ENCODE assay signal across 9 cellular contexts in the genomic region with DNA sequence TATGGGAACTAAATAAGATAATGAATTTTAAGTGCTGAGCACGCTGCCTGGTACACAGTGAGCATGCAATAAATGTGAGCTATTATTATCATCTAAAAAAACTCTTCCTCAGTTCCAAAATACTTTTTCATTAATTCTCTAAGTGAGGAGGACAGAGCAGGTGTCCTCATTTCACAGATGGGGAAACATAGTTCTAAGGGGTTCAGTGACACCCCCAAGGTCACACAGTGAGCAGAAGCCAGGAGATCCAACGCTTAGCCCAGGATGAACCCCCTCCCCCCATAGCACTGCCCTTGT. TPM values are rescaled to one million over a fixed set of nuclear protein-coding genes. Genes with fewer than 3 reads are reported as not detected.
DNase-seq lines count a peak whose midpoint lies in the region; ATAC-seq and TF ChIP-seq lines count a peak whose summit lies in the region.
"Had no signal": no experiment of that assay in that cellular context is flagged by ENCODE, and none has a peak within 500 bp of the region (broad histone marks: within the 10 kb centered on the region; RNA-seq: fewer than 3 reads in every experiment).

No MANE protein-coding gene starts in this region.

- peak overlapping the region; percentile 90 for H3K27ac ChIP-seq in HL-60 (replicated peaks)

- peak overlapping the region; percentile 95 to 99 (median 98) for H3K27ac Mint-ChIP-seq in CD14-positive monocyte
- H3K27ac Mint-ChIP-seq in activated T-helper 1 cell treated with anti-CD3 and anti-CD28 coated beads, Interleukin-12 subunit alpha, Interleukin-12 subunit beta, Interleukin-2, Interleukin-4 antibody, amounts not matched to agents 30 ng/mL and 10 ng/mL and 1 ng/mL, durations not matched to agents 14 hours and 24 hours and 36 hours = peak overlapping the region; percentile 46
- H3K27ac Mint-ChIP-seq in natural killer cell treated with Interleukin-12 subunit alpha and Interleukin-12 subunit beta and Interleukin-15 and Interleukin-18, amount 100 ng/mL, for 72 hours = peak overlapping the region; percentile 21 to 26

- H3K36me3 Mint-ChIP-seq in CD14-positive monocyte = peaks cover 0 to under 1% of the 10 kb centered on the region in 2 donors
- no peaks in the 10 kb centered on the region for H3K36me3 Mint-ChIP-seq in activated T-helper 1 cell treated with anti-CD3 and anti-CD28 coated beads, Interleukin-12 subunit alpha, Interleukin-12 subunit beta, Interleukin-2, Interleukin-4 antibody, amounts not matched to agents 30 ng/mL and 10 ng/mL and 1 ng/mL, durations not matched to agents 14 hours and 24 hours and 36 hours (ENCODE audit: low read depth)
- no peaks in the 10 kb centered on the region for H3K36me3 Mint-ChIP-seq in natural killer cell treated with Interleukin-12 subunit alpha and Interleukin-12 subunit beta and Interleukin-15 and Interleukin-18, amount 100 ng/mL, for 72 hours

- DNase-seq in CD14-positive monocyte (ENCODE audit: low spot score) (no peak), HL-60 (ENCODE audit: low read depth in 1 of 2, low spot score in 1 of 2) (no peak), amygdala (lab: John Stamatoyannopoulos, UW) (no peak), NK-92 (lab: John Stamatoyannopoulos, UW; ENCODE audit: unreplicated experiment) (no peak)
- DNase-seq in activated T-helper 1 cell treated with anti-CD3 and anti-CD28 coated beads, Interleukin-12 subunit alpha, Interleukin-12 subunit beta, Interleukin-2, Interleukin-4 antibody, amounts not matched to agents 30 ng/mL and 10 ng/mL and 1 ng/mL, durations not matched to agents 14 hours and 24 hours and 36 hours (ENCODE audit: low spot score) = no peak
- DNase-seq in natural killer cell treated with Interleukin-12 subunit alpha and Interleukin-12 subunit beta and Interleukin-15 and Interleukin-18, amount 100 ng/mL, for 72 hours (ENCODE audit: low spot score) = no peak
- DNase-seq: left ventricle myocardium inferior had no signal

- H3K27me3 Mint-ChIP-seq in CD14-positive monocyte (ENCODE audit: low read depth in 3 of 3) = no peaks in the 10 kb centered on the region
- no peaks in the 10 kb centered on the region for H3K27me3 Mint-ChIP-seq in activated T-helper 1 cell treated with anti-CD3 and anti-CD28 coated beads, Interleukin-12 subunit alpha, Interleukin-12 subunit beta, Interleukin-2, Interleukin-4 antibody, amounts not matched to agents 30 ng/mL and 10 ng/mL and 1 ng/mL, durations not matched to agents 14 hours and 24 hours and 36 hours (ENCODE audit: insufficient read depth)
- no peaks in the 10 kb centered on the region for H3K27me3 Mint-ChIP-seq in natural killer cell treated with Interleukin-12 subunit alpha and Interleukin-12 subunit beta and Interleukin-15 and Interleukin-18, amount 100 ng/mL, for 72 hours

- no peak for TF ChIP-seq CTCF in CD14-positive monocyte (IDR thresholded peaks at IDR 0.05)
- no peak for TF ChIP-seq CTCF in HL-60 (IDR thresholded peaks at IDR 0.05; ENCODE audit: insufficient read depth, low read length)

- H3K4me1 Mint-ChIP-seq in CD14-positive monocyte = peaks cover 67% of the 10 kb centered on the region
- peaks cover 16% of the 10 kb centered on the region for H3K4me1 Mint-ChIP-seq in activated T-helper 1 cell treated with anti-CD3 and anti-CD28 coated beads, Interleukin-12 subunit alpha, Interleukin-12 subunit beta, Interleukin-2, Interleukin-4 antibody, amounts not matched to agents 30 ng/mL and 10 ng/mL and 1 ng/mL, durations not matched to agents 14 hours and 24 hours and 36 hours (ENCODE audit: low read depth)
- peaks cover 10 to 16% of the 10 kb centered on the region in 2 donors for H3K4me1 Mint-ChIP-seq in natural killer cell treated with Interleukin-12 subunit alpha and Interleukin-12 subunit beta and Interleukin-15 and Interleukin-18, amount 100 ng/mL, for 72 hours (ENCODE audit: low read depth in 2 of 2)

- no peaks in the 10 kb centered on the region for H3K27me3 ChIP-seq in HL-60 (ENCODE audit: insufficient read depth, poor library complexity, severe bottlenecking)

- peaks cover 0 to 2% (median 0%) of the 10 kb centered on the region in 7 donors for H3K9me3 Mint-ChIP-seq in CD14-positive monocyte
- no peaks in the 10 kb centered on the region for H3K9me3 Mint-ChIP-seq in activated T-helper 1 cell treated with anti-CD3 and anti-CD28 coated beads, Interleukin-12 subunit alpha, Interleukin-12 subunit beta, Interleukin-2, Interleukin-4 antibody, amounts not matched to agents 30 ng/mL and 10 ng/mL and 1 ng/mL, durations not matched to agents 14 hours and 24 hours and 36 hours
- no peaks in the 10 kb centered on the region for H3K9me3 Mint-ChIP-seq in natural killer cell treated with Interleukin-12 subunit alpha and Interleukin-12 subunit beta and Interleukin-15 and Interleukin-18, amount 100 ng/mL, for 72 hours
- H3K9me3 Mint-ChIP-seq: activated T-cell treated with anti-CD3 and anti-CD28 coated beads, Interleukin-2, amount 50 U/mL, for 4 hours had no signal

- intact Hi-C loops in CD14-positive monocyte (cut with micrococcal nuclease) = loop anchor here (1.0 to 5.0 kb wide), 3 partner anchors 14 to 89 kb away; a partner anchor contains a TSS
- intact Hi-C loops in activated T-helper 1 cell treated with anti-CD3 and anti-CD28 coated beads, Interleukin-12 subunit alpha, Interleukin-12 subunit beta, Interleukin-2, Interleukin-4 antibody, amounts not matched to agents 30 ng/mL and 10 ng/mL and 1 ng/mL, durations not matched to agents 14 hours and 24 hours and 36 hours (cut with micrococcal nuclease) = loop anchor here (1.0 to 5.0 kb wide), 5 partner anchors 20 to 145 kb away; a partner anchor contains a TSS

- peak overlapping the region; percentile 49 to 71 for H3K4me3 Mint-ChIP-seq in CD14-positive monocyte
- H3K4me3 Mint-ChIP-seq in activated T-helper 1 cell treated with anti-CD3 and anti-CD28 coated beads, Interleukin-12 subunit alpha, Interleukin-12 subunit beta, Interleukin-2, Interleukin-4 antibody, amounts not matched to agents 30 ng/mL and 10 ng/mL and 1 ng/mL, durations not matched to agents 14 hours and 24 hours and 36 hours = no peak overlapping the region
- H3K4me3 Mint-ChIP-seq in natural killer cell treated with Interleukin-12 subunit alpha and Interleukin-12 subunit beta and Interleukin-15 and Interleukin-18, amount 100 ng/mL, for 72 hours = peak overlapping the region; percentile 58

- no peak for ATAC-seq in natural killer cell treated with Interleukin-12 subunit alpha and Interleukin-12 subunit beta and Interleukin-15 and Interleukin-18, amount 100 ng/mL, for 72 hours
- ATAC-seq in GM18511 (IDR thresholded peaks at IDR 0.05; ENCODE audit: unreplicated experiment) = no peak

- no peak overlapping the region for H3K4me3 ChIP-seq in HL-60 (replicated peaks; ENCODE audit: insufficient read depth, low read length)

RNA-seq across cellular contexts. Expression of a gene that starts 6.8 kb away (rescaled TPM):
- polyA plus RNA-seq in CD14-positive monocyte = 10 to 100 TPM; 31.0 to 44.3 TPM
- 99.9 and 104 TPM in 2 replicates for total RNA-seq in activated T-helper 1 cell treated with anti-CD3 and anti-CD28 coated beads, Interleukin-12 subunit alpha, Interleukin-12 subunit beta, Interleukin-2, Interleukin-4 antibody, amounts not matched to agents 30 ng/mL and 10 ng/mL and 1 ng/mL, durations not matched to agents 14 hours and 24 hours and 36 hours
- total RNA-seq in natural killer cell treated with Interleukin-12 subunit alpha and Interleukin-12 subunit beta and Interleukin-15 and Interleukin-18, amount 100 ng/mL, for 72 hours = 100 to 1,000 TPM in 1 of 2 donors, 10 to 100 TPM in 1; 40.1 to 100 TPM

RNA-seq across cellular contexts. Expression of a gene that starts 18.1 kb away (rescaled TPM):
- 100 to 1,000 TPM; 498 to 749 TPM for polyA plus RNA-seq in CD14-positive monocyte
- total RNA-seq in activated T-helper 1 cell treated with anti-CD3 and anti-CD28 coated beads, Interleukin-12 subunit alpha, Interleukin-12 subunit beta, Interleukin-2, Interleukin-4 antibody, amounts not matched to agents 30 ng/mL and 10 ng/mL and 1 ng/mL, durations not matched to agents 14 hours and 24 hours and 36 hours = 967 and 979 TPM in 2 replicates
- 100 to 1,000 TPM; 546 to 554 TPM for total RNA-seq in natural killer cell treated with Interleukin-12 subunit alpha and Interleukin-12 subunit beta and Interleukin-15 and Interleukin-18, amount 100 ng/mL, for 72 hours

RNA-seq across cellular contexts. Expression of a gene that starts 37.9 kb away (rescaled TPM):
- polyA plus RNA-seq in CD14-positive monocyte = 10 to 100 TPM; 55.8 to 60.6 TPM
- total RNA-seq in activated T-helper 1 cell treated with anti-CD3 and anti-CD28 coated beads, Interleukin-12 subunit alpha, Interleukin-12 subunit beta, Interleukin-2, Interleukin-4 antibody, amounts not matched to agents 30 ng/mL and 10 ng/mL and 1 ng/mL, durations not matched to agents 14 hours and 24 hours and 36 hours = 55.3 and 57.1 TPM in 2 replicates
- 10 to 100 TPM; 51.0 to 64.5 TPM for total RNA-seq in natural killer cell treated with Interleukin-12 subunit alpha and Interleukin-12 subunit beta and Interleukin-15 and Interleukin-18, amount 100 ng/mL, for 72 hours

RNA-seq across cellular contexts. Expression of a gene that starts 38.1 kb away (rescaled TPM):
- 10 to 100 TPM; 24.1 to 26.4 TPM for polyA plus RNA-seq in CD14-positive monocyte
- total RNA-seq in activated T-helper 1 cell treated with anti-CD3 and anti-CD28 coated beads, Interleukin-12 subunit alpha, Interleukin-12 subunit beta, Interleukin-2, Interleukin-4 antibody, amounts not matched to agents 30 ng/mL and 10 ng/mL and 1 ng/mL, durations not matched to agents 14 hours and 24 hours and 36 hours = 48.3 and 48.8 TPM in 2 replicates
- total RNA-seq in natural killer cell treated with Interleukin-12 subunit alpha and Interleukin-12 subunit beta and Interleukin-15 and Interleukin-18, amount 100 ng/mL, for 72 hours = 10 to 100 TPM; 43.6 to 61.2 TPM

Comparison
In these comparisons a context has a peak if more than half of its experiments do, and no peak if none do; other contexts are left out.
1. H3K27ac Mint-ChIP-seq: peak in every context shown above with its lines; median percentile 98 in CD14-positive monocyte; 46 in activated T-helper 1 cell treated with anti-CD3 and anti-CD28 coated beads, Interleukin-12 subunit alpha, Interleukin-12 subunit beta, Interleukin-2, Interleukin-4 antibody, amounts not matched to agents 30 ng/mL and 10 ng/mL and 1 ng/mL, durations not matched to agents 14 hours and 24 hours and 36 hours; 24 in natural killer cell treated with Interleukin-12 subunit alpha and Interleukin-12 subunit beta and Interleukin-15 and Interleukin-18, amount 100 ng/mL, for 72 hours.